8 cellular contexts compared by ENCODE assay signal in genomic region chr19:53192771-53193533, GRCh38. TPM values are rescaled to one million over a fixed set of nuclear protein-coding genes. Genes with fewer than 3 reads are reported as not detected.
A peak's percentile ranks its signal among the peaks of the same experiment; 100 is the strongest.
DNase-seq lines count a peak whose midpoint lies in the region; ATAC-seq lines count a peak whose summit lies in the region.

Gene ZNF665, minus strand, starts transcription at chr19:53193358. Its CDS starts 10,460 bp downstream, at chr19:53182898.

- no peaks in the 10 kb centered on the region for H3K27me3 ChIP-seq in SJSA1 (replicated peaks)

- H3K9me3 Mint-ChIP-seq in activated naive CD4-positive, alpha-beta T cell treated with anti-CD3 and anti-CD28 coated beads, Interleukin-2, amount 50 U/mL, for 72 hours = peaks cover 19 to 44% of the 10 kb centered on the region in 2 donors

- peak; percentile 67 for ATAC-seq in HG02759 (IDR thresholded peaks at IDR 0.05; ENCODE audit: unreplicated experiment)
- peak; percentile 78 to 83 for ATAC-seq in activated naive CD4-positive, alpha-beta T cell treated with anti-CD3 and anti-CD28 coated beads, Interleukin-2, amount 50 U/mL, for 72 hours
- no peak for ATAC-seq in GM19351 (IDR thresholded peaks at IDR 0.05; ENCODE audit: unreplicated experiment)

- peak within 1 kb of the TSS; percentile 55 for H3K4me3 ChIP-seq in SJSA1

- H3K36me3 Mint-ChIP-seq in activated naive CD4-positive, alpha-beta T cell treated with anti-CD3 and anti-CD28 coated beads, Interleukin-2, amount 50 U/mL, for 72 hours = peaks cover 43 to 75% of the 10 kb centered on the region in 2 donors

- peaks cover 7% of the 10 kb centered on the region; the same call in 1 of the 2 replicates for H3K9me3 ChIP-seq in SJSA1 (replicated peaks)

- H3K4me1 ChIP-seq in SJSA1 (replicated peaks) = peaks cover 3% of the 10 kb centered on the region

- peak within 1 kb of the TSS; percentile 59 for H3K27ac ChIP-seq in SJSA1

- DNase-seq in COLO668 (lab: John Stamatoyannopoulos, UW; ENCODE audit: unreplicated experiment) = peak; percentile 88
- peak; percentile 54 to 82 for DNase-seq in SJSA1 (ENCODE audit: low read depth in 1 of 2, low spot score in 2 of 2)
- DNase-seq in activated naive CD4-positive, alpha-beta T cell treated with anti-CD3 and anti-CD28 coated beads, Interleukin-2, amount 50 U/mL, for 72 hours (ENCODE audit: low spot score in 2 of 2) = peak; percentile 64 to 87
- peak; percentile 82 to 96 (median 92) for DNase-seq in head of caudate nucleus
- peak; percentile 83 for DNase-seq in occipital lobe (lab: John Stamatoyannopoulos, UW)
- DNase-seq in stromal cell of bone marrow (ENCODE audit: low read depth) = peak; percentile 83

- intact Hi-C loops in head of caudate nucleus (cut with DNase I) = loop anchor here (10.0 kb wide), 1 partner anchor 322 kb away; no protein-coding TSS in a partner anchor

- peak within 1 kb of the TSS; percentile 88 to 90 for H3K27ac Mint-ChIP-seq in activated naive CD4-positive, alpha-beta T cell treated with anti-CD3 and anti-CD28 coated beads, Interleukin-2, amount 50 U/mL, for 72 hours

- H3K36me3 ChIP-seq in SJSA1 = peaks cover 9% of the 10 kb centered on the region

RNA-seq across cellular contexts. Expression of gene ZNF665, which starts in this region (rescaled TPM):
- total RNA-seq in SJSA1 (2014; rRNA removed; shearing (Covaris generic)) = 0.69 and 3.0 TPM in 2 replicates
- 1 to 10 TPM; 3.1 to 4.4 TPM for total RNA-seq in activated naive CD4-positive, alpha-beta T cell treated with anti-CD3 and anti-CD28 coated beads, Interleukin-2, amount 50 U/mL, for 72 hours
- 5.8 TPM for total RNA-seq in occipital lobe
